8 cellular contexts compared by ENCODE assay signal in genomic region chr3:183638092-183638644, GRCh38. TPM values are rescaled to one million over a fixed set of nuclear protein-coding genes. Genes with fewer than 3 reads are reported as not detected.
DNase-seq lines count a peak whose midpoint lies in the region; ATAC-seq and TF ChIP-seq lines count a peak whose summit lies in the region.

No MANE protein-coding gene starts in this region.

- no peaks in the 10 kb centered on the region for H3K9me3 Mint-ChIP-seq in activated B cell treated with CpG ODN at 0.5 μM for 24 hours

- H3K4me1 ChIP-seq in cardiac muscle cell (ENCODE audit: low read depth) = peaks cover 22% of the 10 kb centered on the region
- H3K4me1 ChIP-seq in thyroid gland = peaks cover 32 to 35% of the 10 kb centered on the region in 2 donors

- no peak for TF ChIP-seq POLR2A in thyroid gland (IDR thresholded peaks at IDR 0.05)

- H3K27me3 ChIP-seq in cardiac muscle cell = no peaks in the 10 kb centered on the region
- H3K27me3 ChIP-seq in thyroid gland = no peaks in the 10 kb centered on the region

- WGBS in thyroid gland, 2 donors = 54 to 61% methylated on average over 5 of the region's 5 CpGs

- no peaks in the 10 kb centered on the region for H3K27me3 Mint-ChIP-seq in activated B cell treated with CpG ODN at 0.5 μM for 24 hours

- peak overlapping the region; percentile 98 for H3K27ac ChIP-seq in cardiac muscle cell
- peak overlapping the region; percentile 99 to 100 (median 100) for H3K27ac ChIP-seq in thyroid gland

- H3K4me3 Mint-ChIP-seq in activated B cell treated with CpG ODN at 0.5 μM for 24 hours = peak overlapping the region; percentile 57

- H3K9me3 ChIP-seq in cardiac muscle cell (ENCODE audit: low read depth) (no peaks in the 10 kb centered on the region), thyroid gland (no peaks in the 10 kb centered on the region)

- DNase-seq in cardiac muscle cell (ENCODE audit: low read depth in 1 of 2, low spot score in 1 of 2) = no peak
- no peak for DNase-seq in left ventricle myocardium superior
- DNase-seq in activated B cell treated with CpG ODN at 0.5 μM for 24 hours = no peak
- DNase-seq in iris pigment epithelial cell (ENCODE audit: low read depth) = peak; percentile 31
- DNase-seq in thyroid gland = no peak

- H3K36me3 Mint-ChIP-seq in activated B cell treated with CpG ODN at 0.5 μM for 24 hours (ENCODE audit: low read depth) = peaks cover 12% of the 10 kb centered on the region

- TF ChIP-seq CTCF in cardiac muscle cell (IDR thresholded peaks at IDR 0.05; ENCODE audit: low read depth, low read length) (no peak), activated B cell treated with CpG ODN at 0.5 μM for 24 hours (IDR thresholded peaks at IDR 0.05) (no peak), thyroid gland (IDR thresholded peaks at IDR 0.05) (no peak)

- H3K27ac Mint-ChIP-seq in activated B cell treated with CpG ODN at 0.5 μM for 24 hours = peak overlapping the region; percentile 92

- POLR2A ChIA-PET in activated B cell treated with CpG ODN at 0.5 μM for 24 hours (lab: Charles Lee) = interaction anchor here (2.1 kb wide), 1 partner anchor 12 kb away, joined by 5 read pairs; no protein-coding TSS in a partner anchor

- CTCF ChIA-PET in activated B cell treated with CpG ODN at 0.5 μM for 24 hours (lab: Charles Lee) = interaction anchor here (0.9 kb wide), 1 partner anchor 128 kb away, joined by 4 read pairs; no protein-coding TSS in a partner anchor

- intact Hi-C loops in left ventricle myocardium superior (cut with micrococcal nuclease) (no loop called here), activated B cell treated with CpG ODN at 0.5 μM for 24 hours (cut with micrococcal nuclease) (loop anchor here (5.0 kb wide), 2 partner anchors 111 to 724 kb away; partner anchors contain the start of genes CLCN2 and POLR2H), thyroid gland (cut with DNase I) (loop anchor here (5.0 kb wide), 1 partner anchor 59 kb away; the partner anchor contains the start of gene YEATS2)

- peaks cover 32% of the 10 kb centered on the region for H3K4me1 Mint-ChIP-seq in activated B cell treated with CpG ODN at 0.5 μM for 24 hours

- H3K36me3 ChIP-seq in cardiac muscle cell (no peaks in the 10 kb centered on the region), thyroid gland (no peaks in the 10 kb centered on the region)

- H3K4me3 ChIP-seq in cardiac muscle cell (no peak overlapping the region), thyroid gland (replicated peaks in 1 of 3) (no peak overlapping the region)

- ATAC-seq in left ventricle myocardium superior (no peak), activated B cell treated with CpG ODN at 0.5 μM for 24 hours (ENCODE audit: low read depth) (no peak), GM21381 (IDR thresholded peaks at IDR 0.05; ENCODE audit: unreplicated experiment) (no peak), GM18858 (IDR thresholded peaks at IDR 0.05; ENCODE audit: unreplicated experiment) (no peak), HG03521 (IDR thresholded peaks at IDR 0.05; ENCODE audit: unreplicated experiment) (no peak)

RNA-seq across cellular contexts. Expression of gene KLHL24, which starts 2.7 kb away (rescaled TPM):
- total RNA-seq in cardiac muscle cell = 68.6 and 159 TPM in 2 replicates
- polyA plus RNA-seq in cardiac muscle cell = 37.3 and 39.9 TPM in 2 replicates
- 272 TPM for total RNA-seq in left ventricle myocardium superior
- total RNA-seq in activated B cell treated with CpG ODN at 0.5 μM for 24 hours = 31.6 and 33.9 TPM in 2 replicates
- total RNA-seq in thyroid gland = 100 to 1,000 TPM; 163 to 320 (median 214) TPM

RNA-seq across cellular contexts. Expression of gene YEATS2, which starts 59.4 kb away (rescaled TPM):
- 27.4 and 34.9 TPM in 2 replicates for total RNA-seq in cardiac muscle cell
- 15.7 and 23.7 TPM in 2 replicates for polyA plus RNA-seq in cardiac muscle cell
- total RNA-seq in left ventricle myocardium superior = 8.8 TPM
- total RNA-seq in activated B cell treated with CpG ODN at 0.5 μM for 24 hours = 24.0 and 26.2 TPM in 2 replicates
- total RNA-seq in thyroid gland = 10 to 100 TPM; 30.0 to 42.5 (median 37.7) TPM
